Comparison of ENCODE assay signal across 9 cellular contexts in genomic region chr10:87503892-87504291, GRCh38. TPM values are rescaled to one million over a fixed set of nuclear protein-coding genes. Genes with fewer than 3 reads are reported as not detected.
DNase-seq lines count a peak whose midpoint lies in the region; ATAC-seq, FAIRE-seq and TF ChIP-seq lines count a peak whose summit lies in the region.
"Had no signal": no experiment of that assay in that cellular context is flagged by ENCODE, and none has a peak within 500 bp of the region (broad histone marks: within the 10 kb centered on the region; RNA-seq: fewer than 3 reads in every experiment).

No MANE protein-coding gene starts in this region.

- no peak for TF ChIP-seq EP300 in HepG2 (IDR thresholded peaks at IDR 0.05; ENCODE audit: low read depth in 2 of 2, low read length in 2 of 2)
- no peak for TF ChIP-seq EP300 in HepG2 (CRISPR knock-in tag; IDR thresholded peaks at IDR 0.05; ENCODE audit: borderline replicate concordance)

- H3K27me3 Mint-ChIP-seq in activated naive CD4-positive, alpha-beta T cell treated with anti-CD3 and anti-CD28 coated beads for 36 hours (ENCODE audit: low read depth): no peaks in the 10 kb centered on the region

- H2AFZ ChIP-seq in HepG2 (ENCODE audit: low read length): no peak overlapping the region

- H3K27me3 ChIP-seq in adrenal gland (no peaks in the 10 kb centered on the region), HepG2 (ENCODE audit: control insufficient read depth in 1 of 2, insufficient read depth in 2 of 2, low read length in 2 of 2) (no peaks in the 10 kb centered on the region; a peak in 1 of 5 replicates), upper lobe of right lung (no peaks in the 10 kb centered on the region)

- no peaks in the 10 kb centered on the region for H3K9me3 Mint-ChIP-seq in activated naive CD4-positive, alpha-beta T cell treated with anti-CD3 and anti-CD28 coated beads for 36 hours

- H3K79me2 ChIP-seq in HepG2 (ENCODE audit: insufficient read depth, low read length): peaks cover 44% of the 10 kb centered on the region

- H3K27ac ChIP-seq in adrenal gland (peak overlapping the region; percentile 70 to 89 (median 84)), HepG2 (ENCODE audit: extremely low read length, insufficient read depth, low read length) (peak overlapping the region; percentile 75), upper lobe of right lung (peak overlapping the region; percentile 87)

- no peaks in the 10 kb centered on the region for H3K36me3 Mint-ChIP-seq in activated naive CD4-positive, alpha-beta T cell treated with anti-CD3 and anti-CD28 coated beads for 36 hours (ENCODE audit: low read depth)

- peak overlapping the region; percentile 89 for H3K4me3 Mint-ChIP-seq in activated naive CD4-positive, alpha-beta T cell treated with anti-CD3 and anti-CD28 coated beads for 36 hours

- H3K27ac Mint-ChIP-seq in activated naive CD4-positive, alpha-beta T cell treated with anti-CD3 and anti-CD28 coated beads for 36 hours: peak overlapping the region; percentile 48

- no TSS peak for BruUV-seq in HepG2 (replicated peaks; lab: Mats Ljungman, UMichigan)

- peaks cover 7 to 34% of the 10 kb centered on the region in 2 donors for H3K4me1 ChIP-seq in adrenal gland (replicated peaks in 1 of 2)
- peaks cover 75% of the 10 kb centered on the region for H3K4me1 ChIP-seq in HepG2 (ENCODE audit: insufficient read depth, low read length)
- H3K4me1 ChIP-seq in upper lobe of right lung: peaks cover 16% of the 10 kb centered on the region

- POLR2A ChIA-PET in HepG2 (lab: Yijun Ruan, JAX): interaction anchor here (1.2 to 1.6 kb wide), 4 partner anchors 10 to 359 kb away, joined by 5 to 7 read pairs (median 6); partner anchors contain the start of genes ATAD1, KLLN and PTEN

- ATAC-seq in HepG2 (no peak), upper lobe of right lung (no peak)

- 0 out of 2 replicates have a peak, but pooled peaks cover 4% of the 10 kb centered on the region for H4K20me1 ChIP-seq in HepG2 (ENCODE audit: insufficient read depth, low read length)

- intact Hi-C loops in activated naive CD4-positive, alpha-beta T cell treated with anti-CD3 and anti-CD28 coated beads for 36 hours (cut with micrococcal nuclease): loop anchor here (2.0 kb wide), 1 partner anchor 301 kb away; no protein-coding TSS in a partner anchor
- intact Hi-C loops in adrenal gland (cut with DNase I) (no loop called here), HepG2 (cut with micrococcal nuclease; ENCODE audit: unreplicated experiment) (no loop called here), upper lobe of right lung (cut with DNase I) (no loop called here)

- CTCF ChIA-PET in activated naive CD4-positive, alpha-beta T cell treated with anti-CD3 and anti-CD28 coated beads for 36 hours (lab: Charles Lee): interaction anchor here (0.5 to 1.1 kb wide), 7 partner anchors 12 to 1109 kb away, joined by 3 to 5 read pairs (median 4); partner anchors contain the start of gene ATAD1
- CTCF ChIA-PET in HepG2 (lab: Yijun Ruan, JAX; ENCODE audit: low intra/inter-chr PET ratio, low total read pairs): no interaction called here

- peak overlapping the region; percentile 73 for H3K4me2 ChIP-seq in HepG2 (ENCODE audit: low read depth, low read length)

- 79 to 84% (median 82%) methylated on average over 6 of the region's 6 CpGs for WGBS in adrenal gland, 4 donors
- WGBS in HepG2 (ENCODE audit: low lambda C conversion rate): 2% methylated on average over 6 of the region's 6 CpGs

- H3K9me3 ChIP-seq in adrenal gland (replicated peaks in 1 of 3) (peaks cover 0 to 5% (median 0%) of the 10 kb centered on the region in 3 donors), HepG2 (ENCODE audit: low read length) (no peaks in the 10 kb centered on the region), upper lobe of right lung (no peaks in the 10 kb centered on the region)

- in situ Hi-C loops in HepG2 (cut with HindIII; ENCODE audit: extremely low pct_ligation_motif_present, low pct_unique_long_range_greater_than_20kb): no loop called here

- peaks cover 37% of the 10 kb centered on the region for H3K4me1 Mint-ChIP-seq in activated naive CD4-positive, alpha-beta T cell treated with anti-CD3 and anti-CD28 coated beads for 36 hours (ENCODE audit: low read depth)

- no peak for DNase-seq in activated naive CD4-positive, alpha-beta T cell treated with anti-CD3 and anti-CD28 coated beads for 36 hours
- DNase-seq in activated naive CD4-positive, alpha-beta T cell treated with Interleukin-2 at 50 U/mL for 16 hours: no peak
- DNase-seq in adrenal gland (no peak), HepG2 (ENCODE audit: low spot score) (peak; percentile 21), upper lobe of right lung (no peak), GOT3 (lab: John Stamatoyannopoulos, UW) (no peak), H4 (ENCODE audit: low spot score) (no peak), NCI-H1930 (lab: John Stamatoyannopoulos, UW) (no peak)

- peak overlapping the region; percentile 78 for H3K9ac ChIP-seq in HepG2 (ENCODE audit: insufficient read depth, low read depth, low read length)

- no peak for FAIRE-seq in HepG2 (lab: Jason Lieb, UNC)
- FAIRE-seq: G401.6 had no signal

- H3K36me3 ChIP-seq in adrenal gland (replicated peaks in 1 of 2) (peaks cover 0 to 10% of the 10 kb centered on the region in 2 donors), HepG2 (replicated peaks in 1 of 2; ENCODE audit: control insufficient read depth in 1 of 2, insufficient read depth in 2 of 2, low read length in 2 of 2) (no peaks in the 10 kb centered on the region; a peak in 1 of 5 replicates), upper lobe of right lung (peaks cover 6% of the 10 kb centered on the region)

- no peak for TF ChIP-seq CTCF in adrenal gland (IDR thresholded peaks at IDR 0.05)
- TF ChIP-seq CTCF in HepG2 (CRISPR knock-in tag; IDR thresholded peaks at IDR 0.05): no peak
- TF ChIP-seq CTCF in upper lobe of right lung (IDR thresholded peaks at IDR 0.05): no peak

- TF ChIP-seq POLR2A in adrenal gland (IDR thresholded peaks at IDR 0.05) (no peak), HepG2 (IDR thresholded peaks at IDR 0.05; ENCODE audit: insufficient read depth in 1 of 2, low read depth in 2 of 2, low read length in 2 of 2) (no peak)

- no peak for TF ChIP-seq RAD21 in HepG2 (CRISPR knock-in tag; IDR thresholded peaks at IDR 0.05)

- H3K4me3 ChIP-seq in adrenal gland (peak overlapping the region in 3 of 4 donors; percentile 85 to 97 (median 92)), HepG2 (replicated peaks in 1 of 3; ENCODE audit: insufficient read depth in 1 of 3, low read depth in 2 of 3, low read length in 3 of 3) (peak overlapping the region; percentile 83 to 98 (median 94)), upper lobe of right lung (peak overlapping the region; percentile 95)

TF ChIP-seq in HepG2, 621 proteins besides CTCF, POLR2A, EP300 and RAD21 (continues in another document):
- TF ChIP-seq FOXO1 (CRISPR knock-in tag; IDR thresholded peaks at IDR 0.05) (no peak), SMYD3 (CRISPR knock-in tag; IDR thresholded peaks at IDR 0.05) (0 out of 2 replicates have a peak, but pooled peaks have one; percentile 31), ZNF782 (CRISPR knock-in tag; IDR thresholded peaks at IDR 0.05; ENCODE audit: borderline replicate concordance) (no peak), GPN1 (CRISPR knock-in tag; IDR thresholded peaks at IDR 0.05; ENCODE audit: borderline replicate concordance) (no peak)

RNA-seq across cellular contexts. Expression of gene MINPP1, which starts 0.8 kb away (rescaled TPM):
- 1 to 10 TPM; 5.3 to 5.8 TPM for total RNA-seq in activated naive CD4-positive, alpha-beta T cell treated with anti-CD3 and anti-CD28 coated beads for 36 hours
- total RNA-seq in adrenal gland (10 to 100 TPM; 35.3 to 75.8 (median 55.7) TPM), HepG2 (2016; rRNA removed; fragmentation: Illumina TruSeq; extraction: Trizol) (28.0 and 53.7 TPM in 2 replicates), upper lobe of right lung (15.4 TPM)
- polyA plus RNA-seq in adrenal gland (10 to 100 TPM; 19.4 to 27.1 (median 22.3) TPM), HepG2 (2011; rRNA removed) (18.4 and 19.2 TPM in 2 replicates)
- total RNA-seq in HepG2 (2016; cell fraction: cytosol; rRNA removed; fragmentation: Illumina TruSeq; extraction: Trizol; ENCODE audit: low read depth): 3.9 and 4.8 TPM in 2 replicates
- total RNA-seq in HepG2 (2016; cell fraction: insoluble cytoplasmic fraction; rRNA removed; fragmentation: Illumina TruSeq; extraction: Trizol): 24.9 and 55.2 TPM in 2 replicates
- 7.7 and 10.4 TPM in 2 replicates for total RNA-seq in HepG2 (2016; cell fraction: membrane; rRNA removed; fragmentation: Illumina TruSeq; extraction: Trizol)
- 52.9 and 65.7 TPM in 2 replicates for total RNA-seq in HepG2 (2016; cell fraction: nucleus; rRNA removed; fragmentation: Illumina TruSeq; extraction: Trizol)
- 9.0 and 10.4 TPM in 2 replicates for polyA plus RNA-seq in HepG2 (2011; cell fraction: cytosol; rRNA removed)
- 9.9 and 11.4 TPM in 2 replicates for polyA plus RNA-seq in HepG2 (2011; cell fraction: nucleus; rRNA removed)
- 25.8 and 38.1 TPM in 2 replicates for polyA plus RNA-seq in HepG2 (2012)
- polyA plus RNA-seq in HepG2 (2016; cell fraction: cytosol; fragmentation: Illumina TruSeq; extraction: Trizol; ENCODE audit: low read depth): 2.4 TPM in 2 replicates
- 23.4 and 25.5 TPM in 2 replicates for polyA plus RNA-seq in HepG2 (2016; cell fraction: insoluble cytoplasmic fraction; fragmentation: Illumina TruSeq; extraction: Trizol; ENCODE audit: low read depth)
- polyA plus RNA-seq in HepG2 (2016; cell fraction: membrane; fragmentation: Illumina TruSeq; extraction: Trizol; ENCODE audit: low read depth): 4.2 and 5.6 TPM in 2 replicates
- 70.3 and 77.7 TPM in 2 replicates for polyA plus RNA-seq in HepG2 (2016; cell fraction: nucleus; fragmentation: Illumina TruSeq; extraction: Trizol; ENCODE audit: insufficient read depth, low read depth)
- polyA minus RNA-seq in HepG2 (2011; rRNA and poly(A)+ RNA removed; ENCODE audit: low replicate concordance): 6.3 and 28.3 TPM in 2 replicates
- polyA minus RNA-seq in HepG2 (2011; cell fraction: cytosol; rRNA and poly(A)+ RNA removed): 16.9 and 17.9 TPM in 2 replicates
- polyA minus RNA-seq in HepG2 (2011; cell fraction: nucleus; rRNA and poly(A)+ RNA removed): 13.6 and 15.2 TPM in 2 replicates
- total RNA-seq in H4 (2014; rRNA removed; shearing (Covaris generic)): 49.6 and 63.7 TPM in 2 replicates
